8 cellular contexts compared by ENCODE assay signal in the genomic region with DNA sequence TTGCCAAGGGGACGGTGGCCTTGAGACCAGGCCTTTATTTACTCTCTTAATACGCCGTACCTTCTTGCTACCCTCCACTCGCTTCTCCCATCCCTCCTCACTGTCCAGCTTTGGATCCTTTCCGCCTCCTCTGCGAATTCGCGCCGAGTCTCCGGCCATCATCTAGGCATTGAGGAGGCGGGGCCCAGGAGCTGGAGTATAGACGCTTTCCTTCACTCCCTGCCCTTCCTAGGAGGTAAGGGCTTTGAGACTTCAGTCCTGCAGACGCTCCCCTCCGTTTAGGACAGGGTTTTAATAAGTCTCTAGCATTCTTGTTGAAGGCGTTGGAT. TPM values are rescaled to one million over a fixed set of nuclear protein-coding genes. Genes with fewer than 3 reads are reported as not detected.
DNase-seq lines count a peak whose midpoint lies in the region; ATAC-seq and TF ChIP-seq lines count a peak whose summit lies in the region.

No MANE protein-coding gene starts in this region.

- H3K4me3 Mint-ChIP-seq in activated naive CD8-positive, alpha-beta T cell treated with anti-CD3 and anti-CD28 coated beads for 36 hours: peak overlapping the region; percentile 100

- H3K36me3 Mint-ChIP-seq in activated naive CD8-positive, alpha-beta T cell treated with anti-CD3 and anti-CD28 coated beads for 36 hours: peaks cover 31% of the 10 kb centered on the region

- H3K27ac Mint-ChIP-seq in activated naive CD8-positive, alpha-beta T cell treated with anti-CD3 and anti-CD28 coated beads for 36 hours: peak overlapping the region; percentile 96

- H3K27ac ChIP-seq in left ventricle myocardium inferior (replicated peaks): peak overlapping the region; percentile 91

- TF ChIP-seq CTCF in LNCaP clone FGC (IDR thresholded peaks at IDR 0.05; ENCODE audit: control insufficient read depth, extremely low read depth, insufficient read depth): no peak
- TF ChIP-seq CTCF in left ventricle myocardium inferior (IDR thresholded peaks at IDR 0.05; ENCODE audit: borderline replicate concordance): no peak

- DNase-seq in DMS79 treated with DMSO at 0.1 percent for 48 hours (lab: John Stamatoyannopoulos, UW) (peak; percentile 2), DMS79 (lab: John Stamatoyannopoulos, UW) (no peak), LNCaP clone FGC (ENCODE audit: low read depth) (no peak), left ventricle myocardium inferior (no peak), renal cortical epithelial cell (ENCODE audit: low read depth) (peak; percentile 11), NCI-H345 (lab: John Stamatoyannopoulos, UW) (no peak)
- DNase-seq in activated naive CD8-positive, alpha-beta T cell treated with anti-CD3 and anti-CD28 coated beads for 36 hours: peak; percentile 14

- H3K36me3 ChIP-seq in left ventricle myocardium inferior: peaks cover 38% of the 10 kb centered on the region

- no peaks in the 10 kb centered on the region for H3K27me3 ChIP-seq in left ventricle myocardium inferior (ENCODE audit: low read depth)

- H3K9me3 Mint-ChIP-seq in activated naive CD8-positive, alpha-beta T cell treated with anti-CD3 and anti-CD28 coated beads for 36 hours: no peaks in the 10 kb centered on the region

- H3K4me1 Mint-ChIP-seq in activated naive CD8-positive, alpha-beta T cell treated with anti-CD3 and anti-CD28 coated beads for 36 hours: peaks cover 34% of the 10 kb centered on the region

- ATAC-seq in GM21619 (IDR thresholded peaks at IDR 0.05; ENCODE audit: unreplicated experiment): peak; percentile 8

- H3K9me3 ChIP-seq in left ventricle myocardium inferior (replicated peaks): no peaks in the 10 kb centered on the region

- H3K4me1 ChIP-seq in left ventricle myocardium inferior: peaks cover 39% of the 10 kb centered on the region

- H3K4me3 ChIP-seq in LNCaP clone FGC (ENCODE audit: low read depth, low read length) (peak overlapping the region; percentile 89), left ventricle myocardium inferior (peak overlapping the region; percentile 79)

- intact Hi-C loops in left ventricle myocardium inferior (cut with micrococcal nuclease): loop anchor here (10.0 kb wide), 2 partner anchors 51 to 181 kb away; partner anchors contain the start of gene UBE2D1

- no peaks in the 10 kb centered on the region for H3K27me3 Mint-ChIP-seq in activated naive CD8-positive, alpha-beta T cell treated with anti-CD3 and anti-CD28 coated beads for 36 hours

RNA-seq across cellular contexts. Expression of gene TFAM, which starts 0.5 kb away (rescaled TPM):
- total RNA-seq in activated naive CD8-positive, alpha-beta T cell treated with anti-CD3 and anti-CD28 coated beads for 36 hours: 100 to 1,000 TPM; 153 to 159 TPM
- total RNA-seq in left ventricle myocardium inferior (29.8 TPM), renal cortical epithelial cell (33.3 and 41.0 TPM in 2 replicates)

RNA-seq across cellular contexts. Expression of gene UBE2D1, which starts 50.9 kb away (rescaled TPM):
- 10 to 100 TPM; 14.7 to 14.8 TPM for total RNA-seq in activated naive CD8-positive, alpha-beta T cell treated with anti-CD3 and anti-CD28 coated beads for 36 hours
- total RNA-seq in left ventricle myocardium inferior: 56.0 TPM
- total RNA-seq in renal cortical epithelial cell: 16.3 and 29.4 TPM in 2 replicates

Comparison
In these comparisons a context has a peak if more than half of its experiments do, and no peak if none do; other contexts are left out.
1. DNase-seq: peak in DMS79 treated with DMSO at 0.1 percent for 48 hours (single experiment), activated naive CD8-positive, alpha-beta T cell treated with anti-CD3 and anti-CD28 coated beads for 36 hours (single experiment) and renal cortical epithelial cell (single experiment); none in DMS79 (single experiment), LNCaP clone FGC (single experiment), left ventricle myocardium inferior (single experiment) and NCI-H345 (single experiment).